In genomic region chr5:95801961-95802360, GRCh38 we compare ENCODE assay signal across 21 cellular contexts. TPM values are rescaled to one million over a fixed set of nuclear protein-coding genes. Genes with fewer than 3 reads are reported as not detected.
DNase-seq lines count a peak whose midpoint lies in the region; ATAC-seq, FAIRE-seq and TF ChIP-seq lines count a peak whose summit lies in the region.
"Had no signal": no experiment of that assay in that cellular context is flagged by ENCODE, and none has a peak within 500 bp of the region (broad histone marks: within the 10 kb centered on the region; RNA-seq: fewer than 3 reads in every experiment).

No MANE protein-coding gene starts in this region.

- H2BK12ac ChIP-seq in trophoblast cell (ENCODE audit: low read length): no peak overlapping the region

- H3K4me1 ChIP-seq in right atrium auricular region (peaks cover 0 to 22% of the 10 kb centered on the region in 2 donors), endothelial cell of umbilical vein (ENCODE audit: control insufficient read depth, extremely low read depth, insufficient read depth, low read length) (no peaks in the 10 kb centered on the region), right lobe of liver (peaks cover 0 to 63% (median 27%) of the 10 kb centered on the region in 4 donors), trophoblast cell (ENCODE audit: control insufficient read depth in 1 of 2, insufficient read depth in 2 of 2, low read length in 2 of 2) (peaks cover 11 to 18% of the 10 kb centered on the region in 2 experiments)

- H3K9me3 ChIP-seq in right atrium auricular region: no peaks in the 10 kb centered on the region
- no peaks in the 10 kb centered on the region for H3K9me3 ChIP-seq in endothelial cell of umbilical vein (replicated peaks; ENCODE audit: control insufficient read depth, insufficient read depth, low read length)
- no peaks in the 10 kb centered on the region for H3K9me3 ChIP-seq in right lobe of liver
- no peaks in the 10 kb centered on the region for H3K9me3 ChIP-seq in trophoblast cell (ENCODE audit: insufficient read depth, low read depth, low read length)

- no peak overlapping the region for H4K91ac ChIP-seq in trophoblast cell (ENCODE audit: low read depth, low read length)

- TF ChIP-seq POLR2A in endothelial cell of umbilical vein (IDR thresholded peaks at IDR 0.05; ENCODE audit: low read depth, low read length) (no peak), right lobe of liver (IDR thresholded peaks at IDR 0.05) (no peak), GM12891 (IDR thresholded peaks at IDR 0.05; ENCODE audit: low read depth, low read length) (no peak)

- no peak overlapping the region for H3K23ac ChIP-seq in trophoblast cell (ENCODE audit: low read length)

- TF ChIP-seq CTCF in right atrium auricular region (IDR thresholded peaks at IDR 0.05) (no peak), endothelial cell of umbilical vein (IDR thresholded peaks at IDR 0.05; ENCODE audit: extremely low read depth in 1 of 2, insufficient read depth in 1 of 2, low read depth in 1 of 2, low read length in 2 of 2) (no peak), right lobe of liver (IDR thresholded peaks at IDR 0.05) (no peak)

- H4K12ac ChIP-seq in trophoblast cell (ENCODE audit: low read depth, low read length): no peak overlapping the region

- H3K79me2 ChIP-seq in endothelial cell of umbilical vein (ENCODE audit: control insufficient read depth, insufficient read depth, low read length): no peaks in the 10 kb centered on the region
- no peaks in the 10 kb centered on the region for H3K79me2 ChIP-seq in trophoblast cell (ENCODE audit: control insufficient read depth, insufficient read depth, low read length, poor library complexity)

- H2AFZ ChIP-seq in endothelial cell of umbilical vein (ENCODE audit: low read depth, low read length) (no peak overlapping the region), trophoblast cell (ENCODE audit: insufficient read depth, low read length, poor library complexity) (no peak overlapping the region)

- no TSS peak for BruUV-seq in endothelial cell of umbilical vein (replicated peaks; lab: Mats Ljungman, UMichigan)

- no peak overlapping the region for H2AK5ac ChIP-seq in trophoblast cell (ENCODE audit: low read length)

- H4K8ac ChIP-seq in trophoblast cell (ENCODE audit: low read depth, low read length): no peak overlapping the region

- POLR2A ChIA-PET in endothelial cell of umbilical vein (lab: Charles Lee): no interaction called here

- CTCF ChIA-PET in endothelial cell of umbilical vein (lab: Charles Lee): interaction anchor here (1.6 kb wide), 1 partner anchor 21 kb away, joined by 6 read pairs; no protein-coding TSS in a partner anchor

- 79% methylated on average over 2 of the region's 3 CpGs for WGBS in right lobe of liver (ENCODE audit: insufficient coverage, low coverage, low lambda C conversion rate, missing lambda C conversion rate)
- WGBS in trophoblast cell (ENCODE audit: extremely low coverage, insufficient coverage, insufficient read length): no CpG with 5 or more reads among the region's 3 CpGs

- intact Hi-C loops in left cardiac atrium (cut with DNase I) (no loop called here), endothelial cell of umbilical vein (cut with micrococcal nuclease) (no loop called here), right lobe of liver (cut with DNase I) (no loop called here)

- H4K20me1 ChIP-seq in endothelial cell of umbilical vein (replicated peaks; ENCODE audit: control insufficient read depth, extremely low read depth, insufficient read depth, low read length): no peaks in the 10 kb centered on the region

- DNase-seq in right atrium auricular region (ENCODE audit: low spot score) (no peak), left cardiac atrium (no peak), endothelial cell of umbilical vein (ENCODE audit: low read depth, low spot score) (no peak), right lobe of liver (no peak), trophoblast cell (peak in 1 of 2 donors; percentile 61), GM12891 (ENCODE audit: insufficient read length, low spot score) (no peak), HuH-7.5 (ENCODE audit: low spot score) (no peak), GM19239 (ENCODE audit: insufficient read length, low spot score) (no peak)
- DNase-seq: AML-193; CD4-positive, CD25-positive, alpha-beta regulatory T cell; COR-L47; DMS 273 treated with DMSO at 0.1 percent for 48 hours; DND-41; KBM-7; NCI-H1417 treated with DMSO at 0.1 percent for 48 hours; NCI-H187 treated with DMSO at 0.1 percent for 48 hours; NCI-H2227 treated with DMSO at 0.1 percent for 48 hours; NCI-H510A treated with DMSO at 0.1 percent for 48 hours; NCI-H774 had no signal

- dilution Hi-C loops in endothelial cell of umbilical vein (cut with MboI; ENCODE audit: extremely low pct_ligation_motif_present, low sequenced_read_pairs): no loop called here

- no peaks in the 10 kb centered on the region for H3K36me3 ChIP-seq in right atrium auricular region
- H3K36me3 ChIP-seq in endothelial cell of umbilical vein (ENCODE audit: control insufficient read depth in 2 of 2, extremely low read depth in 1 of 2, insufficient read depth in 2 of 2, low read length in 2 of 2): no peaks in the 10 kb centered on the region
- H3K36me3 ChIP-seq in right lobe of liver: no peaks in the 10 kb centered on the region
- peaks cover 0 to 5% of the 10 kb centered on the region in 2 experiments for H3K36me3 ChIP-seq in trophoblast cell (ENCODE audit: control insufficient read depth in 1 of 2, insufficient read depth in 2 of 2, low read length in 2 of 2)

- H3K4me2 ChIP-seq in endothelial cell of umbilical vein (ENCODE audit: insufficient read depth, low read length) (no peak overlapping the region), trophoblast cell (ENCODE audit: low read length) (no peak overlapping the region)

- peak; percentile 83 for FAIRE-seq in endothelial cell of umbilical vein (lab: Jason Lieb, UNC)
- no peak for FAIRE-seq in GM12891 (lab: Jason Lieb, UNC)
- FAIRE-seq in GM19239 (lab: Jason Lieb, UNC): no peak
- FAIRE-seq: H54 had no signal

- H3K9ac ChIP-seq in endothelial cell of umbilical vein (replicated peaks; ENCODE audit: extremely low read depth, insufficient read depth, low read length): no peak overlapping the region
- H3K9ac ChIP-seq in trophoblast cell (ENCODE audit: low read length): no peak overlapping the region

- H3K4me3 ChIP-seq in right atrium auricular region (no peak overlapping the region), endothelial cell of umbilical vein (replicated peaks in 1 of 3; ENCODE audit: insufficient read depth in 1 of 3, low read depth in 1 of 3, low read length in 3 of 3) (no peak overlapping the region), right lobe of liver (no peak overlapping the region), trophoblast cell (ENCODE audit: low read depth, low read length) (no peak overlapping the region)

- ATAC-seq in left cardiac atrium (no peak), right lobe of liver (no peak)

- H3K4ac ChIP-seq in trophoblast cell (ENCODE audit: low read depth, low read length): no peak overlapping the region

- H3K27me3 ChIP-seq in right atrium auricular region: no peaks in the 10 kb centered on the region
- H3K27me3 ChIP-seq in endothelial cell of umbilical vein (ENCODE audit: control insufficient read depth in 2 of 2, insufficient read depth in 2 of 2, low read length in 2 of 2): no peaks in the 10 kb centered on the region
- no peaks in the 10 kb centered on the region for H3K27me3 ChIP-seq in right lobe of liver
- H3K27me3 ChIP-seq in trophoblast cell (ENCODE audit: insufficient read depth, low read length): no peaks in the 10 kb centered on the region

- H2BK5ac ChIP-seq in trophoblast cell (ENCODE audit: low read depth, low read length, poor library complexity): no peak overlapping the region

- no peak overlapping the region for H2BK120ac ChIP-seq in trophoblast cell (ENCODE audit: insufficient read depth, low read length, poor library complexity)

- H3K14ac ChIP-seq in trophoblast cell (ENCODE audit: low read length): no peak overlapping the region

- no peak overlapping the region for H3K18ac ChIP-seq in trophoblast cell (ENCODE audit: low read length)

- no peaks in the 10 kb centered on the region for H3K9me1 ChIP-seq in endothelial cell of umbilical vein (replicated peaks; ENCODE audit: control insufficient read depth, extremely low read depth, insufficient read depth, low read length)

- H3K27ac ChIP-seq in right atrium auricular region: peak overlapping the region; percentile 63 to 71
- H3K27ac ChIP-seq in endothelial cell of umbilical vein (ENCODE audit: insufficient read depth, low read depth, low read length): no peak overlapping the region
- H3K27ac ChIP-seq in right lobe of liver: peak overlapping the region in 2 of 3 donors; percentile 59 to 81
- H3K27ac ChIP-seq in trophoblast cell (ENCODE audit: low read depth, low read length): peak overlapping the region; percentile 44

- peaks cover 6% of the 10 kb centered on the region for H3K79me1 ChIP-seq in trophoblast cell (ENCODE audit: low read length)

TF ChIP-seq in endothelial cell of umbilical vein, 7 proteins besides CTCF, POLR2A, EP300 and RAD21 (continues in another document):
- TF ChIP-seq EZH2 (IDR thresholded peaks at IDR 0.05; ENCODE audit: borderline replicate concordance, low read depth, low read length, severe bottlenecking) (no peak), POLR2AphosphoS5 (IDR thresholded peaks at IDR 0.05; ENCODE audit: insufficient read depth, low read depth, low read length) (no peak), MYC (IDR thresholded peaks at IDR 0.05; ENCODE audit: low read depth, low read length) (no peak), GATA2 (IDR thresholded peaks at IDR 0.05; ENCODE audit: insufficient read depth, insufficient read length, low read depth, low read length) (no peak)

TF ChIP-seq in GM12891, 5 proteins besides CTCF, POLR2A, EP300 and RAD21 (continues in another document):
- TF ChIP-seq TAF1 (IDR thresholded peaks at IDR 0.05; ENCODE audit: low read depth, low read length): no peak
- no peak for TF ChIP-seq POLR2AphosphoS5 (IDR thresholded peaks at IDR 0.05; ENCODE audit: low read depth, low read length)
- no peak for TF ChIP-seq SPI1 (IDR thresholded peaks at IDR 0.05; ENCODE audit: low read depth, low read length)
- no peak for TF ChIP-seq PAX5 (IDR thresholded peaks at IDR 0.05; ENCODE audit: insufficient read depth, low read length, severe bottlenecking)

RNA-seq across cellular contexts. Expression of gene GLRX, which starts 20.6 kb away (rescaled TPM):
- total RNA-seq in right atrium auricular region: 100 to 1,000 TPM; 151 to 173 TPM
- total RNA-seq in left cardiac atrium: 10 to 100 TPM; 73.1 to 76.0 TPM
- total RNA-seq in endothelial cell of umbilical vein: 13.3 and 14.2 TPM in 2 replicates
- polyA plus RNA-seq in endothelial cell of umbilical vein: 25.3 and 40.3 TPM in 2 replicates
- polyA plus RNA-seq in endothelial cell of umbilical vein (2011; cell fraction: cytosol; rRNA removed): 38.3 and 39.9 TPM in 2 replicates
- 15.2 and 17.1 TPM in 2 replicates for polyA plus RNA-seq in endothelial cell of umbilical vein (2011; cell fraction: nucleus; rRNA removed)
- polyA plus RNA-seq in endothelial cell of umbilical vein (2012): 53.5 and 55.3 TPM in 2 replicates
- polyA minus RNA-seq in endothelial cell of umbilical vein: 25.6 and 34.3 TPM in 2 replicates
- polyA minus RNA-seq in endothelial cell of umbilical vein (2011; cell fraction: cytosol; rRNA and poly(A)+ RNA removed): 3.8 TPM
- polyA minus RNA-seq in endothelial cell of umbilical vein (2011; cell fraction: nucleus; rRNA and poly(A)+ RNA removed): 10.3 and 14.7 TPM in 2 replicates
- 100 to 1,000 TPM in 3 of 6 experiments, 10 to 100 TPM in 3; 40.2 to 228 (median 82.8) TPM for total RNA-seq in right lobe of liver
- 63.7 and 67.6 TPM in 2 replicates for polyA plus RNA-seq in trophoblast cell (2013)
- polyA plus RNA-seq in GM12891 (2012; ENCODE audit: low read depth, missing spikeins): 172 TPM
- total RNA-seq: G401 had no signal
